ENCODE assay signal across 23 cellular contexts in the genomic region with DNA sequence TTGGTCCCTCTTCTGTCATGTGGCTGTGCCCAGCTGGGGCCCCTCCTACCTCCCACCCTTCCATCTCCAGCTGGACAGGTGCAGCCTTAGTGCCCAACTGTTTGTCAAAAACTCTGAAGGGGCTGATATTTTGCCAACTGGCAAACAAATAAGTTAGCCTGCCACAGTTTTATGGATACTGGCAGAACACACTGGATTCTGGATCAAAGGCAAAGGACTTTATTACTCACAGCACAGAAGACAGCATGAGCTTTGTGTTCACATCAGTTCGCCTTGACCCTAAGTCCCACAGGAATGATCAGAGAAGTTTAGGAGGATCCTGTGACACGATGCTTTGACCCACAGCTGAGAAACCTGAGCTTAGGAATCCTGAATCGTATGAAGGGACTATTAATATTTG. TPM values are rescaled to one million over a fixed set of nuclear protein-coding genes. Genes with fewer than 3 reads are reported as not detected.
"Had no signal": no experiment of that assay in that cellular context is flagged by ENCODE, and none has a peak within 500 bp of the region (broad histone marks: within the 10 kb centered on the region; RNA-seq: fewer than 3 reads in every experiment).

No MANE protein-coding gene starts in this region.

- H3K36me3 ChIP-seq: brain microvascular endothelial cell, esophagus squamous epithelium, gastrocnemius medialis, left ventricle myocardium inferior, tibial artery had no signal

- H3K4me1 Mint-ChIP-seq: activated CD4-positive, alpha-beta memory T cell treated with anti-CD3 and anti-CD28 coated beads, Interleukin-2, amount 10 ng/mL, durations not matched to agents 7 days and 5 days; activated naive CD4-positive, alpha-beta T cell treated with anti-CD3 and anti-CD28 coated beads, Interleukin-2, amount 50 U/mL, for 24 hours; stimulated activated naive CD8-positive, alpha-beta T cell treated with anti-CD3 and anti-CD28 coated beads, Interleukin-15, amount 100 ng/mL, for 72 hours had no signal

- H3K27ac ChIP-seq: brain microvascular endothelial cell, esophagus squamous epithelium, gastrocnemius medialis, left ventricle myocardium inferior, tibial artery had no signal

- H3K4me3 Mint-ChIP-seq: activated CD4-positive, alpha-beta memory T cell treated with anti-CD3 and anti-CD28 coated beads, Interleukin-2, amount 10 ng/mL, durations not matched to agents 7 days and 5 days; activated CD4-positive, alpha-beta T cell treated with anti-CD3 and anti-CD28 coated beads, Interleukin-2, amount 10 ng/mL, durations not matched to agents 24 days and 14 days; activated naive CD4-positive, alpha-beta T cell treated with anti-CD3 and anti-CD28 coated beads, Interleukin-2, amount 50 U/mL, for 24 hours; memory B cell; naive B cell; stimulated activated naive CD8-positive, alpha-beta T cell treated with anti-CD3 and anti-CD28 coated beads, Interleukin-15, amount 100 ng/mL, for 72 hours had no signal

- H3K4me3 ChIP-seq: esophagus squamous epithelium, gastrocnemius medialis, left ventricle myocardium inferior, tibial artery had no signal

- H3K9me3 ChIP-seq: esophagus squamous epithelium, gastrocnemius medialis, left ventricle myocardium inferior, tibial artery had no signal

- H3K36me3 Mint-ChIP-seq: activated naive CD4-positive, alpha-beta T cell treated with anti-CD3 and anti-CD28 coated beads, Interleukin-2, amount 50 U/mL, for 24 hours; memory B cell had no signal

- H3K27ac Mint-ChIP-seq: activated CD4-positive, alpha-beta memory T cell treated with anti-CD3 and anti-CD28 coated beads, Interleukin-2, amount 10 ng/mL, durations not matched to agents 7 days and 5 days; activated CD4-positive, alpha-beta T cell treated with anti-CD3 and anti-CD28 coated beads, Interleukin-2, amount 10 ng/mL, durations not matched to agents 24 days and 14 days; activated naive CD4-positive, alpha-beta T cell treated with anti-CD3 and anti-CD28 coated beads, Interleukin-2, amount 50 U/mL, for 24 hours; progenitor cell of endocrine pancreas; stimulated activated naive CD8-positive, alpha-beta T cell treated with anti-CD3 and anti-CD28 coated beads, Interleukin-15, amount 100 ng/mL, for 72 hours had no signal

- H3K9me3 Mint-ChIP-seq: activated naive CD4-positive, alpha-beta T cell treated with anti-CD3 and anti-CD28 coated beads, Interleukin-2, amount 50 U/mL, for 24 hours; memory B cell had no signal

- DNase-seq: activated CD4-positive, alpha-beta memory T cell treated with anti-CD3 and anti-CD28 coated beads, Interleukin-2, amount 10 ng/mL, durations not matched to agents 7 days and 5 days; activated CD4-positive, alpha-beta T cell treated with anti-CD3 and anti-CD28 coated beads, Interleukin-2, amount 10 ng/mL, durations not matched to agents 24 days and 14 days; activated gamma-delta T cell treated with Interleukin-2 at 50 U/mL for 16 hours; aorta; brain microvascular endothelial cell; central memory CD4-positive, alpha-beta T cell; esophagus squamous epithelium; gastrocnemius medialis; hippocampal formation; kidney glomerular epithelial cell; left ventricle myocardium inferior; naive B cell; stimulated activated CD4-positive, alpha-beta T cell treated with anti-CD3 and anti-CD28 coated beads, Interleukin-1b, Interleukin-23, amount 100 ng/mL, for 48 hours; stimulated activated naive CD8-positive, alpha-beta T cell treated with anti-CD3 and anti-CD28 coated beads, Interleukin-15, amount 100 ng/mL, for 72 hours; SW 1271; T-helper 2 cell; tibial artery had no signal

- H3K27me3 ChIP-seq: brain microvascular endothelial cell had no signal

- ATAC-seq: activated CD4-positive, CD25-positive, alpha-beta regulatory T cell treated with anti-CD3 and anti-CD28 coated beads, Interleukin-2, amount 50 U/mL, for 24 hours; gastrocnemius medialis; stimulated activated naive CD8-positive, alpha-beta T cell treated with anti-CD3 and anti-CD28 coated beads, Interleukin-15, amount 100 ng/mL, for 72 hours had no signal

- H3K4me1 ChIP-seq: esophagus squamous epithelium, gastrocnemius medialis, left ventricle myocardium inferior, tibial artery had no signal

RNA-seq across cellular contexts. Expression of a gene that starts 16.4 kb away (rescaled TPM):
- total RNA-seq: aorta, esophagus squamous epithelium, gastrocnemius medialis, left ventricle myocardium inferior, osteoblast, progenitor cell of endocrine pancreas had no signal
- polyA plus RNA-seq: aorta had no signal

RNA-seq across cellular contexts. Expression of a gene that starts 21.6 kb away (rescaled TPM):
- total RNA-seq: activated CD4-positive, alpha-beta memory T cell treated with anti-CD3 and anti-CD28 coated beads, Interleukin-2, amount 10 ng/mL, durations not matched to agents 7 days and 5 days; activated CD4-positive, alpha-beta T cell treated with anti-CD3 and anti-CD28 coated beads, Interleukin-2, amount 10 ng/mL, durations not matched to agents 24 days and 14 days; aorta; esophagus squamous epithelium; gastrocnemius medialis; left ventricle myocardium inferior; osteoblast; progenitor cell of endocrine pancreas had no signal
- polyA plus RNA-seq: adipose tissue, aorta had no signal

RNA-seq across cellular contexts. Expression of a gene that starts 34.9 kb away (rescaled TPM):
- total RNA-seq: activated CD4-positive, alpha-beta memory T cell treated with anti-CD3 and anti-CD28 coated beads, Interleukin-2, amount 10 ng/mL, durations not matched to agents 7 days and 5 days; activated CD4-positive, alpha-beta T cell treated with anti-CD3 and anti-CD28 coated beads, Interleukin-2, amount 10 ng/mL, durations not matched to agents 24 days and 14 days; aorta; esophagus squamous epithelium; gastrocnemius medialis; left ventricle myocardium inferior; osteoblast; progenitor cell of endocrine pancreas had no signal

RNA-seq across cellular contexts. Expression of a gene that starts 56.3 kb away (rescaled TPM):
- total RNA-seq: activated CD4-positive, alpha-beta memory T cell treated with anti-CD3 and anti-CD28 coated beads, Interleukin-2, amount 10 ng/mL, durations not matched to agents 7 days and 5 days; activated CD4-positive, alpha-beta T cell treated with anti-CD3 and anti-CD28 coated beads, Interleukin-2, amount 10 ng/mL, durations not matched to agents 24 days and 14 days; aorta; esophagus squamous epithelium; gastrocnemius medialis; left ventricle myocardium inferior; osteoblast; progenitor cell of endocrine pancreas had no signal
- polyA plus RNA-seq: aorta had no signal
